19 cellular contexts compared by ENCODE assay signal in the genomic region with DNA sequence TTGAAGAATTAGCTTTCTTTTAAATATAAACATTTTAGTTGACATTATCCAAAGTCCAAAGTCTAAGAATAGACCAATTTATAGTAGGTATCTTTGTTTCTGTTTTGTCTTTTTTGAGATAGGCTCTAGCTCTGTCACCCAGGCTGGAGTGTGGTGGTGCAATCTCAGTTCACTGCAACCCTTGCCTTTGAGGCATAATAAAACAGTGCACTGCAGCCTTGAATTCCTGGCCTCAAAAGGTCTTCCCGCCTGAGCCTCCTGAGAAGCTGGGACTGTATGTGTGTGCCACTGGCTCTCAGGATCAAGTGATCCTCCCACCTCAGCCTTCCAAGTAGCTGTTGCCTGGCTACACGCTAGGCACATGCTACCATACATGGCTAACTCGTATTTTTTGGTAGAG.
DNase-seq lines count a peak whose midpoint lies in the region; ATAC-seq, FAIRE-seq and TF ChIP-seq lines count a peak whose summit lies in the region.
"Had no signal": no experiment of that assay in that cellular context is flagged by ENCODE, and none has a peak within 500 bp of the region (broad histone marks: within the 10 kb centered on the region; RNA-seq: fewer than 3 reads in every experiment).

No MANE protein-coding gene starts in this region.

- H3K27ac Mint-ChIP-seq in Caco-2 (ENCODE audit: unreplicated experiment): no peak overlapping the region
- H3K27ac Mint-ChIP-seq: CD4-positive, alpha-beta T cell had no signal

- H3K27me3 Mint-ChIP-seq in Caco-2 (ENCODE audit: insufficient read depth, unreplicated experiment): no peaks in the 10 kb centered on the region
- H3K27me3 Mint-ChIP-seq: CD4-positive, alpha-beta T cell had no signal

- BruUV-seq in Caco-2 (replicated peaks; lab: Mats Ljungman, UMichigan) (no TSS peak), HepG2 (replicated peaks; lab: Mats Ljungman, UMichigan) (no TSS peak)

- H3K4me1 Mint-ChIP-seq in Caco-2 (ENCODE audit: low read depth, unreplicated experiment): no peaks in the 10 kb centered on the region

- no peak overlapping the region for H2BK12ac ChIP-seq in trophoblast cell (ENCODE audit: low read length)

- no peak overlapping the region for H2AK5ac ChIP-seq in trophoblast cell (ENCODE audit: low read length)

- H3K9me3 Mint-ChIP-seq in Caco-2 (ENCODE audit: unreplicated experiment): no peaks in the 10 kb centered on the region
- H3K9me3 Mint-ChIP-seq: CD4-positive, alpha-beta T cell had no signal

- H3K9me3 ChIP-seq in Caco-2 (no peaks in the 10 kb centered on the region), hepatocyte (ENCODE audit: low read depth) (no peaks in the 10 kb centered on the region), HepG2 (ENCODE audit: low read length) (no peaks in the 10 kb centered on the region), trophoblast cell (ENCODE audit: insufficient read depth, low read depth, low read length) (no peaks in the 10 kb centered on the region), MG63 (no peaks in the 10 kb centered on the region)
- H3K9me3 ChIP-seq: A549 had no signal

- H3K4me1 ChIP-seq in Caco-2: no peaks in the 10 kb centered on the region
- peaks cover 6% of the 10 kb centered on the region for H3K4me1 ChIP-seq in hepatocyte (ENCODE audit: insufficient read depth)
- H3K4me1 ChIP-seq in HepG2 (ENCODE audit: insufficient read depth, low read length): peaks cover 13% of the 10 kb centered on the region
- H3K4me1 ChIP-seq in trophoblast cell (ENCODE audit: control insufficient read depth in 1 of 2, insufficient read depth in 2 of 2, low read length in 2 of 2): no peaks in the 10 kb centered on the region
- H3K4me1 ChIP-seq: A549 had no signal

- H3K79me1 ChIP-seq in trophoblast cell (ENCODE audit: low read length): no peaks in the 10 kb centered on the region

- H3K9me2 ChIP-seq in hepatocyte (replicated peaks; ENCODE audit: insufficient read depth): no peaks in the 10 kb centered on the region

- H3K79me2 ChIP-seq in hepatocyte: no peaks in the 10 kb centered on the region
- no peaks in the 10 kb centered on the region for H3K79me2 ChIP-seq in HepG2 (ENCODE audit: insufficient read depth, low read length)
- no peaks in the 10 kb centered on the region for H3K79me2 ChIP-seq in trophoblast cell (ENCODE audit: control insufficient read depth, insufficient read depth, low read length, poor library complexity)

- POLR2A ChIA-PET in Caco-2 (lab: Charles Lee): interaction anchor here (0.9 kb wide), 1 partner anchor 88 kb away, joined by 3 read pairs; a partner anchor contains a TSS
- POLR2A ChIA-PET in HepG2 (lab: Yijun Ruan, JAX): interaction anchor here (1.1 kb wide), 1 partner anchor 89 kb away, joined by 4 read pairs; a partner anchor contains a TSS

- no peak overlapping the region for H3K4me3 Mint-ChIP-seq in Caco-2 (ENCODE audit: unreplicated experiment)
- H3K4me3 Mint-ChIP-seq: CD4-positive, alpha-beta T cell had no signal

- no peak overlapping the region for H4K12ac ChIP-seq in trophoblast cell (ENCODE audit: low read depth, low read length)

- TF ChIP-seq EP300 in HepG2 (IDR thresholded peaks at IDR 0.05; ENCODE audit: low read depth in 2 of 2, low read length in 2 of 2): no peak
- no peak for TF ChIP-seq EP300 in HepG2 (CRISPR knock-in tag; IDR thresholded peaks at IDR 0.05; ENCODE audit: borderline replicate concordance)

- H4K91ac ChIP-seq in trophoblast cell (ENCODE audit: low read depth, low read length): no peak overlapping the region

- intact Hi-C loops in Caco-2 (cut with micrococcal nuclease; ENCODE audit: unreplicated experiment): no loop called here
- intact Hi-C loops in HepG2 (cut with micrococcal nuclease; ENCODE audit: unreplicated experiment): no loop called here

- 92% methylated on average over 3 of the region's 3 CpGs for WGBS in hepatocyte (ENCODE audit: low lambda C conversion rate, missing lambda C conversion rate)
- WGBS in HepG2 (ENCODE audit: low lambda C conversion rate): 83% methylated on average over 3 of the region's 3 CpGs
- no CpG with 5 or more reads among the region's 3 CpGs for WGBS in trophoblast cell (ENCODE audit: extremely low coverage, insufficient coverage, insufficient read length)

- ATAC-seq in HepG2 (peak; percentile 83), HG02763 (IDR thresholded peaks at IDR 0.05; ENCODE audit: unreplicated experiment) (no peak), GM18873 (IDR thresholded peaks at IDR 0.05; ENCODE audit: low FRiP score, unreplicated experiment) (no peak)
- ATAC-seq: A549 had no signal

- H3K4me3 ChIP-seq in Caco-2 (ENCODE audit: low read depth, low read length): no peak overlapping the region
- no peak overlapping the region for H3K4me3 ChIP-seq in hepatocyte
- H3K4me3 ChIP-seq in HepG2 (replicated peaks in 1 of 3; ENCODE audit: insufficient read depth in 1 of 3, low read depth in 2 of 3, low read length in 3 of 3): no peak overlapping the region
- no peak overlapping the region for H3K4me3 ChIP-seq in trophoblast cell (ENCODE audit: low read depth, low read length)
- H3K4me3 ChIP-seq in MG63: no peak overlapping the region
- H3K4me3 ChIP-seq: A549, GM23248 had no signal

- no peak overlapping the region for H4K8ac ChIP-seq in trophoblast cell (ENCODE audit: low read depth, low read length)

- no peak overlapping the region for H3K27ac ChIP-seq in hepatocyte
- H3K27ac ChIP-seq in HepG2 (ENCODE audit: extremely low read length, insufficient read depth, low read length): no peak overlapping the region
- H3K27ac ChIP-seq in trophoblast cell (ENCODE audit: low read depth, low read length): no peak overlapping the region
- H3K27ac ChIP-seq: 22Rv1, A549, C4-2B, GM23248 had no signal

- H3K4ac ChIP-seq in trophoblast cell (ENCODE audit: low read depth, low read length): no peak overlapping the region

- CTCF ChIA-PET in Caco-2 (lab: Charles Lee) (interaction anchor here (1.1 kb wide), 1 partner anchor 131 kb away, joined by 3 read pairs; no protein-coding TSS in a partner anchor), HepG2 (lab: Yijun Ruan, JAX; ENCODE audit: low intra/inter-chr PET ratio, low total read pairs) (no interaction called here)

- TF ChIP-seq RAD21 in HepG2 (CRISPR knock-in tag; IDR thresholded peaks at IDR 0.05): no peak

- FAIRE-seq in HepG2 (lab: Jason Lieb, UNC): peak; percentile 40
- FAIRE-seq: A549, GM19239, HTR-8/SVneo had no signal

- in situ Hi-C loops in HepG2 (cut with HindIII; ENCODE audit: extremely low pct_ligation_motif_present, low pct_unique_long_range_greater_than_20kb): no loop called here

- peak overlapping the region; percentile 23 for H3K23ac ChIP-seq in trophoblast cell (ENCODE audit: low read length)

- H3K9ac ChIP-seq in HepG2 (ENCODE audit: insufficient read depth, low read depth, low read length) (no peak overlapping the region), trophoblast cell (ENCODE audit: low read length) (no peak overlapping the region)
- H3K9ac ChIP-seq: GM23248 had no signal

- TF ChIP-seq CTCF in Caco-2 (IDR thresholded peaks at IDR 0.05; ENCODE audit: insufficient read depth in 1 of 2, low read depth in 1 of 2, low read length in 1 of 2, severe bottlenecking in 1 of 2, unreplicated experiment in 1 of 2) (no peak), hepatocyte (IDR thresholded peaks at IDR 0.05; ENCODE audit: poor library complexity) (no peak), HepG2 (CRISPR knock-in tag; IDR thresholded peaks at IDR 0.05) (no peak)

- peaks cover 12% of the 10 kb centered on the region for H3K36me3 Mint-ChIP-seq in Caco-2 (ENCODE audit: insufficient read depth, unreplicated experiment)

- TF ChIP-seq POLR2A in HepG2 (IDR thresholded peaks at IDR 0.05; ENCODE audit: insufficient read depth in 1 of 2, low read depth in 2 of 2, low read length in 2 of 2): no peak

- H3K36me3 ChIP-seq in Caco-2 (ENCODE audit: control insufficient read depth, insufficient read depth, low read length): no peaks in the 10 kb centered on the region
- no peaks in the 10 kb centered on the region for H3K36me3 ChIP-seq in hepatocyte (replicated peaks; ENCODE audit: insufficient read depth, low read depth)
- peaks cover 7 to 46% of the 10 kb centered on the region in 2 experiments for H3K36me3 ChIP-seq in HepG2 (replicated peaks in 1 of 2; ENCODE audit: control insufficient read depth in 1 of 2, insufficient read depth in 2 of 2, low read length in 2 of 2)
- H3K36me3 ChIP-seq in trophoblast cell (ENCODE audit: control insufficient read depth in 1 of 2, insufficient read depth in 2 of 2, low read length in 2 of 2): peaks cover 3 to 11% of the 10 kb centered on the region in 2 experiments
- H3K36me3 ChIP-seq in MG63: peaks cover 23% of the 10 kb centered on the region

- no peak overlapping the region for H2BK120ac ChIP-seq in trophoblast cell (ENCODE audit: insufficient read depth, low read length, poor library complexity)

- H4K20me1 ChIP-seq in hepatocyte (ENCODE audit: insufficient read depth, poor library complexity, severe bottlenecking): no peaks in the 10 kb centered on the region
- no peaks in the 10 kb centered on the region for H4K20me1 ChIP-seq in HepG2 (ENCODE audit: insufficient read depth, low read length)

- H3K4me2 ChIP-seq in hepatocyte (no peak overlapping the region), HepG2 (ENCODE audit: low read depth, low read length) (no peak overlapping the region), trophoblast cell (ENCODE audit: low read length) (no peak overlapping the region)
- H3K4me2 ChIP-seq: A549 had no signal

- peak; percentile 34 to 36 for DNase-seq in Caco-2
- peak; percentile 19 for DNase-seq in hepatocyte (ENCODE audit: low spot score)
- DNase-seq in HepG2 (ENCODE audit: low spot score): peak; percentile 34
- no peak for DNase-seq in trophoblast cell
- DNase-seq in MG63: no peak
- DNase-seq: AML-193; CD4-positive, alpha-beta T cell; DMS153; DMS79; GF-D8; GM23248; HCEC 1CT had no signal

- H3K27me3 ChIP-seq in Caco-2 (replicated peaks; ENCODE audit: control insufficient read depth, insufficient read depth, low read length) (no peaks in the 10 kb centered on the region), hepatocyte (no peaks in the 10 kb centered on the region), HepG2 (ENCODE audit: control insufficient read depth in 1 of 2, insufficient read depth in 2 of 2, low read length in 2 of 2) (no peaks in the 10 kb centered on the region), trophoblast cell (ENCODE audit: insufficient read depth, low read length) (no peaks in the 10 kb centered on the region), MG63 (no peaks in the 10 kb centered on the region)

- H2BK5ac ChIP-seq in trophoblast cell (ENCODE audit: low read depth, low read length, poor library complexity): no peak overlapping the region

- no peak overlapping the region for H3K14ac ChIP-seq in trophoblast cell (ENCODE audit: low read length)

- H2AFZ ChIP-seq in hepatocyte (no peak overlapping the region), HepG2 (ENCODE audit: low read length) (no peak overlapping the region), trophoblast cell (ENCODE audit: insufficient read depth, low read length, poor library complexity) (no peak overlapping the region)
- H2AFZ ChIP-seq: GM23248 had no signal

- H3K18ac ChIP-seq in trophoblast cell (ENCODE audit: low read length): no peak overlapping the region

Comparison
In these comparisons a context has a peak if more than half of its experiments do, and no peak if none do; other contexts are left out.
1. DNase-seq: peak in Caco-2 (2 of 2), hepatocyte (single experiment) and HepG2 (single experiment); none in trophoblast cell (0 of 2) and MG63 (single experiment).